In genomic region chr2:120470041-120470716, GRCh38 we compare ENCODE assay signal across 9 cellular contexts.
DNase-seq lines count a peak whose midpoint lies in the region; ATAC-seq and TF ChIP-seq lines count a peak whose summit lies in the region.
"Had no signal": no experiment of that assay in that cellular context is flagged by ENCODE, and none has a peak within 500 bp of the region (broad histone marks: within the 10 kb centered on the region; RNA-seq: fewer than 3 reads in every experiment).

No MANE protein-coding gene starts in this region.

- H3K27ac ChIP-seq in mesodermal cell (ENCODE audit: low read depth, low read length, severe bottlenecking): peak overlapping the region; percentile 36

- no peaks in the 10 kb centered on the region for H3K36me3 ChIP-seq in mesodermal cell (ENCODE audit: control insufficient read depth, insufficient read depth, low read length)

- DNase-seq in AML-193 (lab: John Stamatoyannopoulos, UW) (peak; percentile 1 to 19), NCI-H226 (peak; percentile 97), choroid plexus epithelial cell (ENCODE audit: low read depth) (peak; percentile 93), NCI-H2171 treated with DMSO at 0.1 percent for 48 hours (lab: John Stamatoyannopoulos, UW) (no peak), GM10266 (ENCODE audit: extremely low spot score) (no peak)
- no peak for DNase-seq in stimulated activated CD4-positive, alpha-beta T cell treated with anti-CD3 and anti-CD28 coated beads, Interleukin-2, amount 100 ng/mL, for 48 hours
- DNase-seq: NCI-H446 treated with DMSO at 0.1 percent for 48 hours had no signal

- no peak for ATAC-seq in GM19023 (IDR thresholded peaks at IDR 0.05; ENCODE audit: unreplicated experiment)

- H3K9me3 ChIP-seq in mesodermal cell (ENCODE audit: control insufficient read depth, low read length): peaks cover 7% of the 10 kb centered on the region

- TF ChIP-seq CTCF in choroid plexus epithelial cell (conservative IDR thresholded peaks at IDR 0.05; ENCODE audit: low read depth, low read length): no peak
- no peak for TF ChIP-seq CTCF in GM10266 (IDR thresholded peaks at IDR 0.05; ENCODE audit: control insufficient read depth, insufficient read depth, low read depth, missing control alignments)

- WGBS in mesodermal cell (ENCODE audit: insufficient coverage in 2 of 2), 2 experiments: 70 to 78% methylated on average over 9 of the region's 12 CpGs

- H3K4me3 ChIP-seq in choroid plexus epithelial cell (ENCODE audit: low read depth, low read length) (no peak overlapping the region), mesodermal cell (ENCODE audit: extremely low read depth, insufficient read depth, low read length, poor library complexity, severe bottlenecking) (no peak overlapping the region)

- peaks cover 22% of the 10 kb centered on the region for H3K4me1 ChIP-seq in mesodermal cell (ENCODE audit: control insufficient read depth, insufficient read depth, low read length, poor library complexity, severe bottlenecking)

Comparison
In these comparisons a context has a peak if more than half of its experiments do, and no peak if none do; other contexts are left out.
1. DNase-seq: peak in AML-193 (2 of 2), NCI-H226 (single experiment) and choroid plexus epithelial cell (single experiment); none in stimulated activated CD4-positive, alpha-beta T cell treated with anti-CD3 and anti-CD28 coated beads, Interleukin-2, amount 100 ng/mL, for 48 hours (0 of 2), NCI-H2171 treated with DMSO at 0.1 percent for 48 hours (single experiment) and GM10266 (single experiment).